27 cellular contexts compared by ENCODE assay signal in the genomic region with DNA sequence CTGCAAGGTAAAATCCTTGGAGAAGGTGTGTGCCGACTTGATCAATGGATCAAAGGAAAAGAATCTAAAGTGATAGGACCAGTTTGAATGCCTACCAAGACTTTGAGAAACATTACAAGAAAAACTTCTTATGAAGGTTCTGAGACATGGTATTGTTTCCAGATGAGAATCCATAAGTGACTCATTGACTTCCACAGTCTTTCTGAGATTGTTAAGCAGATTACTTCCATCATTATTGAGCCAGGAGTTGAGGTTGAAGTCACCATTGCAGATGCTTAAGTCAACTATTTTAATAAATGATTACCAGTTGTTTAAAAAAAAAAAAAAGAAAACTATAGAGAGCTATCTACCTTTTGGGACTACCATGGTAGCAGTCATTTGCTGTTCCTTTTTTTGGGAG. TPM values are rescaled to one million over a fixed set of nuclear protein-coding genes. Genes with fewer than 3 reads are reported as not detected.
DNase-seq lines count a peak whose midpoint lies in the region; ATAC-seq, FAIRE-seq and TF ChIP-seq lines count a peak whose summit lies in the region.
"Had no signal": no experiment of that assay in that cellular context is flagged by ENCODE, and none has a peak within 500 bp of the region (broad histone marks: within the 10 kb centered on the region; RNA-seq: fewer than 3 reads in every experiment).

No MANE protein-coding gene starts in this region.

- ATAC-seq in activated naive CD8-positive, alpha-beta T cell treated with anti-CD3 and anti-CD28 coated beads, Interleukin-2, amount 10 ng/mL, durations not matched to agents 7 days and 5 days (ENCODE audit: low read depth), result no peak
- ATAC-seq in activated naive CD8-positive, alpha-beta T cell treated with anti-CD3 and anti-CD28 coated beads, Interleukin-2, amount 50 U/mL, for 24 hours, result no peak
- ATAC-seq in HG02870 (IDR thresholded peaks at IDR 0.05; ENCODE audit: unreplicated experiment), result no peak

- intact Hi-C loops in sigmoid colon (cut with DNase I), result no loop called here
- intact Hi-C loops in Caco-2 (cut with micrococcal nuclease; ENCODE audit: unreplicated experiment), result no loop called here

- H3K27me3 Mint-ChIP-seq in activated naive CD8-positive, alpha-beta T cell treated with anti-CD3 and anti-CD28 coated beads, Interleukin-2, amount 10 ng/mL, durations not matched to agents 7 days and 5 days, result no peaks in the 10 kb centered on the region
- no peaks in the 10 kb centered on the region for H3K27me3 Mint-ChIP-seq in activated naive CD8-positive, alpha-beta T cell treated with anti-CD3 and anti-CD28 coated beads, Interleukin-2, amount 50 U/mL, for 24 hours
- no peaks in the 10 kb centered on the region for H3K27me3 Mint-ChIP-seq in Caco-2 (ENCODE audit: insufficient read depth, unreplicated experiment)
- H3K27me3 Mint-ChIP-seq: activated CD4-positive, alpha-beta memory T cell treated with anti-CD3 and anti-CD28 coated beads, Interleukin-2, amount 10 ng/mL, durations not matched to agents 7 days and 5 days; stimulated activated naive CD8-positive, alpha-beta T cell treated with anti-CD3 and anti-CD28 coated beads, Interleukin-15, Interleukin-2, amounts not matched to agents 100 ng/mL and 50 ng/mL, for 24 hours had no signal

- H3K36me3 ChIP-seq in sigmoid colon (no peaks in the 10 kb centered on the region), Caco-2 (ENCODE audit: control insufficient read depth, insufficient read depth, low read length) (no peaks in the 10 kb centered on the region)
- H3K36me3 ChIP-seq: tibial artery, WERI-Rb-1 had no signal

- no TSS peak for BruUV-seq in Caco-2 (replicated peaks; lab: Mats Ljungman, UMichigan)

- H3K9me3 Mint-ChIP-seq in activated naive CD8-positive, alpha-beta T cell treated with anti-CD3 and anti-CD28 coated beads, Interleukin-2, amount 10 ng/mL, durations not matched to agents 7 days and 5 days, result no peaks in the 10 kb centered on the region
- H3K9me3 Mint-ChIP-seq in activated naive CD8-positive, alpha-beta T cell treated with anti-CD3 and anti-CD28 coated beads, Interleukin-2, amount 50 U/mL, for 24 hours, result no peaks in the 10 kb centered on the region
- no peaks in the 10 kb centered on the region for H3K9me3 Mint-ChIP-seq in Caco-2 (ENCODE audit: unreplicated experiment)
- H3K9me3 Mint-ChIP-seq: activated CD4-positive, alpha-beta memory T cell treated with anti-CD3 and anti-CD28 coated beads, Interleukin-2, amount 10 ng/mL, durations not matched to agents 7 days and 5 days; H9; stimulated activated naive CD8-positive, alpha-beta T cell treated with anti-CD3 and anti-CD28 coated beads, Interleukin-15, Interleukin-2, amounts not matched to agents 100 ng/mL and 50 ng/mL, for 24 hours; T-helper 2 cell treated with Interferon-gamma antibody and Interleukin-4, amounts not matched to agents 5 μg/mL and 100 μg/mL, for 36 hours had no signal

- no peak for TF ChIP-seq EP300 in sigmoid colon (IDR thresholded peaks at IDR 0.05)

- no peak overlapping the region for H3K27ac ChIP-seq in sigmoid colon
- H3K27ac ChIP-seq: dorsolateral prefrontal cortex, epithelial cell of prostate, tibial artery, WERI-Rb-1 had no signal

- peaks cover 46% of the 10 kb centered on the region for H3K36me3 Mint-ChIP-seq in activated naive CD8-positive, alpha-beta T cell treated with anti-CD3 and anti-CD28 coated beads, Interleukin-2, amount 10 ng/mL, durations not matched to agents 7 days and 5 days
- peaks cover 12% of the 10 kb centered on the region for H3K36me3 Mint-ChIP-seq in activated naive CD8-positive, alpha-beta T cell treated with anti-CD3 and anti-CD28 coated beads, Interleukin-2, amount 50 U/mL, for 24 hours (ENCODE audit: low read depth)
- no peaks in the 10 kb centered on the region for H3K36me3 Mint-ChIP-seq in Caco-2 (ENCODE audit: insufficient read depth, unreplicated experiment)

- TF ChIP-seq CTCF in fibroblast of mammary gland (conservative IDR thresholded peaks at IDR 0.05; ENCODE audit: control insufficient read depth, insufficient read depth, low read depth, low read length), result no peak
- TF ChIP-seq CTCF in sigmoid colon (IDR thresholded peaks at IDR 0.05), result no peak
- no peak for TF ChIP-seq CTCF in Caco-2 (IDR thresholded peaks at IDR 0.05; ENCODE audit: insufficient read depth in 1 of 2, low read depth in 1 of 2, low read length in 1 of 2, severe bottlenecking in 1 of 2, unreplicated experiment in 1 of 2)

- TF ChIP-seq POLR2A in sigmoid colon (IDR thresholded peaks at IDR 0.05), result no peak

- FAIRE-seq in RCC 7860 (lab: Jason Lieb, UNC), result peak; percentile 59
- FAIRE-seq: A204.1, D721Med had no signal

- H3K27me3 ChIP-seq in sigmoid colon, result no peaks in the 10 kb centered on the region
- no peaks in the 10 kb centered on the region for H3K27me3 ChIP-seq in Caco-2 (replicated peaks; ENCODE audit: control insufficient read depth, insufficient read depth, low read length)
- H3K27me3 ChIP-seq: dorsolateral prefrontal cortex, tibial artery had no signal

- POLR2A ChIA-PET in activated naive CD8-positive, alpha-beta T cell treated with anti-CD3 and anti-CD28 coated beads, Interleukin-2, amount 10 ng/mL, durations not matched to agents 7 days and 5 days (lab: Charles Lee), result interaction anchor here (1.3 kb wide), 1 partner anchor 20 kb away, joined by 6 read pairs; no protein-coding TSS in a partner anchor
- POLR2A ChIA-PET in Caco-2 (lab: Charles Lee), result no interaction called here

- CTCF ChIA-PET in Caco-2 (lab: Charles Lee), result no interaction called here

- DNase-seq in activated naive CD8-positive, alpha-beta T cell treated with anti-CD3 and anti-CD28 coated beads, Interleukin-2, amount 10 ng/mL, durations not matched to agents 7 days and 5 days, result no peak
- no peak for DNase-seq in activated naive CD8-positive, alpha-beta T cell treated with anti-CD3 and anti-CD28 coated beads, Interleukin-2, amount 50 U/mL, for 24 hours
- peak; percentile 22 for DNase-seq in RCC 7860 (ENCODE audit: low spot score)
- peak; percentile 80 for DNase-seq in fibroblast of mammary gland (ENCODE audit: low read depth)
- no peak for DNase-seq in sigmoid colon
- DNase-seq in activated gamma-delta T cell (lab: John Stamatoyannopoulos, UW), result no peak
- no peak for DNase-seq in Caco-2
- DNase-seq: activated CD4-positive, alpha-beta memory T cell treated with anti-CD3 and anti-CD28 coated beads, Interleukin-2, amount 10 ng/mL, durations not matched to agents 7 days and 5 days; activated effector memory CD4-positive, alpha-beta T cell treated with anti-CD3 and anti-CD28 coated beads, Interleukin-2, amount 50 U/mL, for 16 hours; C1 segment of cervical spinal cord; caudate nucleus; dorsolateral prefrontal cortex; H9; NCI-H1417 treated with DMSO at 0.1 percent for 48 hours; NCI-H2107; NK-92 treated with Interleukin-12 subunit alpha and Interleukin-12 subunit beta, amount 100 ng/mL, for 24 hours; retina; stimulated activated CD4-positive, alpha-beta T cell treated with anti-CD3 and anti-CD28 coated beads, Interleukin-12 subunit alpha, Interleukin-12 subunit beta, amount 100 ng/mL, for 4 hours; stimulated activated CD4-positive, alpha-beta T cell treated with anti-CD3 and anti-CD28 coated beads, Interleukin-4, amount 100 ng/mL, for 4 hours; tibial artery; WERI-Rb-1 had no signal

- no peaks in the 10 kb centered on the region for H3K9me3 ChIP-seq in sigmoid colon
- no peaks in the 10 kb centered on the region for H3K9me3 ChIP-seq in Caco-2
- H3K9me3 ChIP-seq: tibial artery had no signal

- 95 to 97% methylated on average over 1 of the region's 1 CpG for WGBS in sigmoid colon, 2 donors

- peaks cover 0 to 17% (median 6%) of the 10 kb centered on the region in 4 donors for H3K4me1 ChIP-seq in sigmoid colon
- no peaks in the 10 kb centered on the region; the same call in 1 of the 2 replicates for H3K4me1 ChIP-seq in Caco-2

- peak overlapping the region; percentile 5 for H3K27ac Mint-ChIP-seq in activated naive CD8-positive, alpha-beta T cell treated with anti-CD3 and anti-CD28 coated beads, Interleukin-2, amount 10 ng/mL, durations not matched to agents 7 days and 5 days
- no peak overlapping the region for H3K27ac Mint-ChIP-seq in activated naive CD8-positive, alpha-beta T cell treated with anti-CD3 and anti-CD28 coated beads, Interleukin-2, amount 50 U/mL, for 24 hours
- no peak overlapping the region for H3K27ac Mint-ChIP-seq in Caco-2 (ENCODE audit: unreplicated experiment)
- H3K27ac Mint-ChIP-seq: activated CD4-positive, alpha-beta memory T cell treated with anti-CD3 and anti-CD28 coated beads, Interleukin-2, amount 10 ng/mL, durations not matched to agents 7 days and 5 days; H9; stimulated activated naive CD8-positive, alpha-beta T cell treated with anti-CD3 and anti-CD28 coated beads, Interleukin-15, Interleukin-2, amounts not matched to agents 100 ng/mL and 50 ng/mL, for 24 hours; T-helper 2 cell treated with Interferon-gamma antibody and Interleukin-4, amounts not matched to agents 5 μg/mL and 100 μg/mL, for 36 hours had no signal

- peaks cover 56% of the 10 kb centered on the region for H3K4me1 Mint-ChIP-seq in activated naive CD8-positive, alpha-beta T cell treated with anti-CD3 and anti-CD28 coated beads, Interleukin-2, amount 10 ng/mL, durations not matched to agents 7 days and 5 days
- H3K4me1 Mint-ChIP-seq in activated naive CD8-positive, alpha-beta T cell treated with anti-CD3 and anti-CD28 coated beads, Interleukin-2, amount 50 U/mL, for 24 hours, result peaks cover 81% of the 10 kb centered on the region
- H3K4me1 Mint-ChIP-seq in Caco-2 (ENCODE audit: low read depth, unreplicated experiment), result peaks cover 16% of the 10 kb centered on the region

- H3K4me3 Mint-ChIP-seq in activated naive CD8-positive, alpha-beta T cell treated with anti-CD3 and anti-CD28 coated beads, Interleukin-2, amount 10 ng/mL, durations not matched to agents 7 days and 5 days, result no peak overlapping the region
- H3K4me3 Mint-ChIP-seq in activated naive CD8-positive, alpha-beta T cell treated with anti-CD3 and anti-CD28 coated beads, Interleukin-2, amount 50 U/mL, for 24 hours, result no peak overlapping the region
- no peak overlapping the region for H3K4me3 Mint-ChIP-seq in Caco-2 (ENCODE audit: unreplicated experiment)
- H3K4me3 Mint-ChIP-seq: activated CD4-positive, alpha-beta memory T cell treated with anti-CD3 and anti-CD28 coated beads, Interleukin-2, amount 10 ng/mL, durations not matched to agents 7 days and 5 days; H9; stimulated activated naive CD8-positive, alpha-beta T cell treated with anti-CD3 and anti-CD28 coated beads, Interleukin-15, Interleukin-2, amounts not matched to agents 100 ng/mL and 50 ng/mL, for 24 hours; T-helper 2 cell treated with Interferon-gamma antibody and Interleukin-4, amounts not matched to agents 5 μg/mL and 100 μg/mL, for 36 hours had no signal

- H3K4me3 ChIP-seq in fibroblast of mammary gland (ENCODE audit: control insufficient read depth, low read depth, low read length), result no peak overlapping the region
- no peak overlapping the region for H3K4me3 ChIP-seq in sigmoid colon
- H3K4me3 ChIP-seq in Caco-2 (ENCODE audit: low read depth, low read length), result no peak overlapping the region
- H3K4me3 ChIP-seq: dorsolateral prefrontal cortex, tibial artery had no signal

RNA-seq across cellular contexts. Expression of a gene that starts 7.0 kb away (rescaled TPM):
- 100 to 1,000 TPM; 100 to 106 TPM for total RNA-seq in activated naive CD8-positive, alpha-beta T cell treated with anti-CD3 and anti-CD28 coated beads, Interleukin-2, amount 10 ng/mL, durations not matched to agents 7 days and 5 days
- 10 to 100 TPM; 45.2 to 68.1 (median 59.0) TPM for total RNA-seq in sigmoid colon
- 10 to 100 TPM in 1 of 3 donors, 1 to 10 TPM in 2; 1.4 to 12.7 (median 1.8) TPM for polyA plus RNA-seq in sigmoid colon
- total RNA-seq in Caco-2 (2022), result 21.4 and 21.9 TPM in 2 replicates

Comparison
In these comparisons a context has a peak if more than half of its experiments do, and no peak if none do; other contexts are left out.
1. DNase-seq: peak in RCC 7860 (single experiment) and fibroblast of mammary gland (single experiment); none in activated naive CD8-positive, alpha-beta T cell treated with anti-CD3 and anti-CD28 coated beads, Interleukin-2, amount 10 ng/mL, durations not matched to agents 7 days and 5 days (single experiment), activated naive CD8-positive, alpha-beta T cell treated with anti-CD3 and anti-CD28 coated beads, Interleukin-2, amount 50 U/mL, for 24 hours (single experiment), sigmoid colon (single experiment), activated gamma-delta T cell (single experiment) and Caco-2 (0 of 2).